In genomic region chr5:126471875-126472537, GRCh38 we compare ENCODE assay signal across 12 cellular contexts. TPM values are rescaled to one million over a fixed set of nuclear protein-coding genes. Genes with fewer than 3 reads are reported as not detected.
DNase-seq lines count a peak whose midpoint lies in the region; ATAC-seq, FAIRE-seq and TF ChIP-seq lines count a peak whose summit lies in the region.
"Had no signal": no experiment of that assay in that cellular context is flagged by ENCODE, and none has a peak within 500 bp of the region (broad histone marks: within the 10 kb centered on the region; RNA-seq: fewer than 3 reads in every experiment).

No MANE protein-coding gene starts in this region.

- CTCF ChIA-PET in Calu3 (lab: Charles Lee), result interaction anchor here (0.6 to 1.3 kb wide), 4 partner anchors 15 to 133 kb away, joined by 3 to 10 read pairs (median 4); no protein-coding TSS in a partner anchor

- 87 to 94% (median 91%) methylated on average over 3 of the region's 3 CpGs for WGBS in spleen, 5 donors

- no peaks in the 10 kb centered on the region for H3K9me3 Mint-ChIP-seq in Calu3 (ENCODE audit: low read depth, unreplicated experiment)
- no peaks in the 10 kb centered on the region for H3K9me3 Mint-ChIP-seq in osteocyte (ENCODE audit: unreplicated experiment)
- H3K9me3 Mint-ChIP-seq: neural crest cell had no signal

- H3K4me1 Mint-ChIP-seq in Calu3 (ENCODE audit: low read depth, unreplicated experiment) (peaks cover 19% of the 10 kb centered on the region), osteocyte (ENCODE audit: unreplicated experiment) (peaks cover 55% of the 10 kb centered on the region)
- H3K4me1 Mint-ChIP-seq: neural crest cell had no signal

- H3K4me3 ChIP-seq in dorsolateral prefrontal cortex (no peak overlapping the region), spleen (no peak overlapping the region)

- FAIRE-seq in HTR-8/SVneo (lab: Jason Lieb, UNC), result peak; percentile 79

- TF ChIP-seq CTCF in Calu3 (IDR thresholded peaks at IDR 0.05; ENCODE audit: unreplicated experiment), result no peak
- TF ChIP-seq CTCF in dorsolateral prefrontal cortex (IDR thresholded peaks at IDR 0.05 in 54 of 56, conservative IDR thresholded peaks at IDR 0.05 in 2 of 56; ENCODE audit: low read depth in 1 of 56, partially characterized antibody in 56 of 56), result no peak
- no peak for TF ChIP-seq CTCF in osteocyte (IDR thresholded peaks at IDR 0.05)
- no peak for TF ChIP-seq CTCF in spleen (IDR thresholded peaks at IDR 0.05 in 8 of 11, conservative IDR thresholded peaks at IDR 0.05 in 3 of 11)

- H3K27ac ChIP-seq in dorsolateral prefrontal cortex, result peak overlapping the region in 40 of 59 donors; percentile 1 to 85 (median 42)
- H3K27ac ChIP-seq in spleen, result no peak overlapping the region
- H3K27ac ChIP-seq: VCaP had no signal

- H3K4me3 Mint-ChIP-seq in Calu3 (ENCODE audit: low read depth, unreplicated experiment) (peak overlapping the region; percentile 54), osteocyte (ENCODE audit: unreplicated experiment) (no peak overlapping the region)
- H3K4me3 Mint-ChIP-seq: neural crest cell had no signal

- H3K27me3 Mint-ChIP-seq in Calu3 (ENCODE audit: unreplicated experiment) (no peaks in the 10 kb centered on the region), osteocyte (ENCODE audit: unreplicated experiment) (no peaks in the 10 kb centered on the region)

- no peaks in the 10 kb centered on the region for H3K9me3 ChIP-seq in spleen

- H3K4me1 ChIP-seq in spleen, result peaks cover 0 to 11% (median 0%) of the 10 kb centered on the region in 6 donors

- peaks cover 0 to 63% (median 6%) of the 10 kb centered on the region in 6 donors for H3K36me3 ChIP-seq in spleen

- DNase-seq in Calu3 (peak; percentile 40), HTR-8/SVneo (ENCODE audit: insufficient read length, low spot score) (peak; percentile 38), dorsolateral prefrontal cortex (no peak), osteocyte (ENCODE audit: extremely low spot score, unreplicated experiment) (no peak), spleen (no peak), HUDEP-2 (lab: John Stamatoyannopoulos, UW; ENCODE audit: unreplicated experiment in 76 of 76) (no peak)
- DNase-seq: activated naive CD4-positive, alpha-beta T cell treated with Interleukin-2 at 50 U/mL for 16 hours; DMS 273 treated with DMSO at 0.1 percent for 48 hours had no signal

- ATAC-seq in HG03565 (IDR thresholded peaks at IDR 0.05; ENCODE audit: unreplicated experiment) (no peak), HG02870 (IDR thresholded peaks at IDR 0.05; ENCODE audit: unreplicated experiment) (no peak)

- H3K27ac Mint-ChIP-seq in Calu3 (ENCODE audit: unreplicated experiment) (peak overlapping the region; percentile 77), osteocyte (ENCODE audit: unreplicated experiment) (peak overlapping the region; percentile 88)

- no peak for TF ChIP-seq POLR2A in spleen (IDR thresholded peaks at IDR 0.05)

- intact Hi-C loops in Calu3 (cut with micrococcal nuclease; ENCODE audit: unreplicated experiment), result loop anchor here (5.0 kb wide), 2 partner anchors 45 to 105 kb away; no protein-coding TSS in a partner anchor
- intact Hi-C loops in dorsolateral prefrontal cortex (cut with DNase I), result no loop called here
- intact Hi-C loops in spleen (cut with DNase I; ENCODE audit: low total_unique reads), result no loop called here

- H3K27me3 ChIP-seq in dorsolateral prefrontal cortex, result no peaks in the 10 kb centered on the region
- no peaks in the 10 kb centered on the region for H3K27me3 ChIP-seq in spleen (replicated peaks in 1 of 7)

- H3K36me3 Mint-ChIP-seq in Calu3 (ENCODE audit: insufficient read depth, unreplicated experiment) (peaks cover 17% of the 10 kb centered on the region), osteocyte (ENCODE audit: unreplicated experiment) (peaks cover 38% of the 10 kb centered on the region)

- no TSS peak for BruUV-seq in Calu3 (replicated peaks; lab: Mats Ljungman, UMichigan)

RNA-seq across cellular contexts. Expression of gene GRAMD2B, which starts 48.8 kb away (rescaled TPM):
- total RNA-seq in Calu3 (2022) (23.0 and 23.3 TPM in 2 replicates), dorsolateral prefrontal cortex (100 to 1,000 TPM in 33 of 120 experiments, 10 to 100 TPM in 87; 39.5 to 205 (median 86.4) TPM), osteocyte (78.2 and 93.7 TPM in 2 replicates), spleen (10 to 100 TPM in 5 of 7 donors, 1 to 10 TPM in 2; 5.3 to 28.7 (median 12.1) TPM)
- polyA plus RNA-seq in spleen, result 1 to 10 TPM; 3.0 to 4.5 (median 3.6) TPM

Comparison
In these comparisons a context has a peak if more than half of its experiments do, and no peak if none do; other contexts are left out.
1. DNase-seq: peak in Calu3 (single experiment) and HTR-8/SVneo (single experiment); none in dorsolateral prefrontal cortex (0 of 10), osteocyte (single experiment), spleen (single experiment) and HUDEP-2 (0 of 76).
2. H3K27ac ChIP-seq: peak in dorsolateral prefrontal cortex (40 of 59); none in spleen (0 of 8).